ENCODE assay signal across 11 cellular contexts in the genomic region with DNA sequence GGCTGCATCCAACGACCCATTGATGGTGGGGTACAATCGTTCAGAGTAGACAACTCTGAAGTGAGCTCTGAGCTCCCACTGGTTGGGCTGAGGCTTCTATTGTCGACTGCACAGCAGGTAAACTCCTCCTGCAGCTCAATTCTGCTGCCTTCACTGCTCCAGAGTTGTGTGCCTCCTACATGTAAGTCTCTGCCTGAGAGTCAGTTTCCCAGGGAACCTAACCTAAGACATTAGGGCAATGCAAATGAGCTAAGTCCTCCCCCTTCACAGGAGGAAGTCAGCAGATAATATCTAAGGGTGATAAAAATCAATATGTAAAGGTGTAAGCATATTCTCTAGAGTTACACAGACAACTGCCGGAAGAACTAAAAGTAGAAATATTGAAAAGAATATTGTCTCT. TPM values are rescaled to one million over a fixed set of nuclear protein-coding genes. Genes with fewer than 3 reads are reported as not detected.
DNase-seq lines count a peak whose midpoint lies in the region; ATAC-seq and TF ChIP-seq lines count a peak whose summit lies in the region.
"Had no signal": no experiment of that assay in that cellular context is flagged by ENCODE, and none has a peak within 500 bp of the region (broad histone marks: within the 10 kb centered on the region; RNA-seq: fewer than 3 reads in every experiment).

No MANE protein-coding gene starts in this region.

- DNase-seq in aorta (no peak), glomerular visceral epithelial cell (ENCODE audit: extremely low spot score) (no peak), left colon (no peak), NCI-H748 treated with DMSO at 0.1 percent for 48 hours (lab: John Stamatoyannopoulos, UW) (no peak)
- DNase-seq: DMS153, NCI-H446 treated with DMSO at 0.1 percent for 48 hours, psoas muscle had no signal

- no peaks in the 10 kb centered on the region for H3K9me3 ChIP-seq in aorta (ENCODE audit: control insufficient read depth, low read length)
- H3K9me3 ChIP-seq: psoas muscle had no signal

- H3K4me3 ChIP-seq in aorta (ENCODE audit: low read length in 2 of 2), result no peak overlapping the region
- H3K4me3 ChIP-seq: psoas muscle had no signal

- H3K27me3 Mint-ChIP-seq in activated T-helper 17 cell treated with anti-CD3 and anti-CD28 coated beads, Interleukin-2, amount 50 U/mL, for 72 hours, result no peaks in the 10 kb centered on the region

- intact Hi-C loops in aorta (cut with DNase I) (no loop called here), left colon (cut with DNase I, micrococcal nuclease) (no loop called here)

- H3K4me1 Mint-ChIP-seq in activated T-helper 17 cell treated with anti-CD3 and anti-CD28 coated beads, Interleukin-2, amount 50 U/mL, for 72 hours, result peaks cover 19% of the 10 kb centered on the region

- H3K36me3 ChIP-seq in aorta (ENCODE audit: control insufficient read depth in 1 of 2, insufficient read depth in 2 of 2, low read length in 1 of 2), result no peaks in the 10 kb centered on the region

- 67 to 73% methylated on average over 4 of the region's 4 CpGs for WGBS in aorta, 2 donors

- H3K36me3 Mint-ChIP-seq in activated T-helper 17 cell treated with anti-CD3 and anti-CD28 coated beads, Interleukin-2, amount 50 U/mL, for 72 hours (ENCODE audit: low read depth), result no peaks in the 10 kb centered on the region

- no peak overlapping the region for H3K27ac ChIP-seq in aorta (ENCODE audit: low read depth in 1 of 2, low read length in 2 of 2)
- H3K27ac ChIP-seq: psoas muscle had no signal

- peak overlapping the region; percentile 91 for H3K27ac Mint-ChIP-seq in activated T-helper 17 cell treated with anti-CD3 and anti-CD28 coated beads, Interleukin-2, amount 50 U/mL, for 72 hours

- H3K9me3 Mint-ChIP-seq in activated T-helper 17 cell treated with anti-CD3 and anti-CD28 coated beads, Interleukin-2, amount 50 U/mL, for 72 hours, result no peaks in the 10 kb centered on the region

- TF ChIP-seq POLR2A in GM15510 (IDR thresholded peaks at IDR 0.05; ENCODE audit: borderline replicate concordance, extremely low read depth, insufficient read length), result peak; percentile 28

- peak; percentile 45 for ATAC-seq in GM19455 (IDR thresholded peaks at IDR 0.05; ENCODE audit: unreplicated experiment)
- peak; percentile 50 for ATAC-seq in HG03103 (IDR thresholded peaks at IDR 0.05; ENCODE audit: low read depth, unreplicated experiment)
- ATAC-seq in activated T-helper 17 cell treated with anti-CD3 and anti-CD28 coated beads, Interleukin-2, amount 50 U/mL, for 72 hours (replicated peaks), result peak; percentile 39
- no peak for ATAC-seq in aorta (ENCODE audit: low FRiP score)
- no peak for ATAC-seq in left colon

- H3K4me3 Mint-ChIP-seq in activated T-helper 17 cell treated with anti-CD3 and anti-CD28 coated beads, Interleukin-2, amount 50 U/mL, for 72 hours, result peak overlapping the region; percentile 71

- no peaks in the 10 kb centered on the region for H3K27me3 ChIP-seq in aorta (ENCODE audit: control insufficient read depth in 1 of 2, insufficient read depth in 2 of 2, low read length in 1 of 2)

- H3K4me1 ChIP-seq in aorta (ENCODE audit: control insufficient read depth in 1 of 2, insufficient read depth in 2 of 2, low read length in 2 of 2), result peaks cover 0 to 9% of the 10 kb centered on the region in 2 donors

RNA-seq across cellular contexts. Expression of a gene that starts 22.5 kb away (rescaled TPM):
- 1 to 10 TPM; 7.2 to 9.7 TPM for total RNA-seq in activated T-helper 17 cell treated with anti-CD3 and anti-CD28 coated beads, Interleukin-2, amount 50 U/mL, for 72 hours
- 10 to 100 TPM; 16.3 to 21.2 TPM for total RNA-seq in aorta
- polyA plus RNA-seq in aorta, result 10 to 100 TPM; 28.4 to 36.4 TPM
- 10 to 100 TPM; 10.8 to 12.2 TPM for total RNA-seq in left colon

Comparison
In these comparisons a context has a peak if more than half of its experiments do, and no peak if none do; other contexts are left out.
1. ATAC-seq: peak in GM19455 (single experiment), HG03103 (single experiment) and activated T-helper 17 cell treated with anti-CD3 and anti-CD28 coated beads, Interleukin-2, amount 50 U/mL, for 72 hours (single experiment); none in aorta (single experiment) and left colon (single experiment).